ENCODE assay signal across 8 cellular contexts in the genomic region with DNA sequence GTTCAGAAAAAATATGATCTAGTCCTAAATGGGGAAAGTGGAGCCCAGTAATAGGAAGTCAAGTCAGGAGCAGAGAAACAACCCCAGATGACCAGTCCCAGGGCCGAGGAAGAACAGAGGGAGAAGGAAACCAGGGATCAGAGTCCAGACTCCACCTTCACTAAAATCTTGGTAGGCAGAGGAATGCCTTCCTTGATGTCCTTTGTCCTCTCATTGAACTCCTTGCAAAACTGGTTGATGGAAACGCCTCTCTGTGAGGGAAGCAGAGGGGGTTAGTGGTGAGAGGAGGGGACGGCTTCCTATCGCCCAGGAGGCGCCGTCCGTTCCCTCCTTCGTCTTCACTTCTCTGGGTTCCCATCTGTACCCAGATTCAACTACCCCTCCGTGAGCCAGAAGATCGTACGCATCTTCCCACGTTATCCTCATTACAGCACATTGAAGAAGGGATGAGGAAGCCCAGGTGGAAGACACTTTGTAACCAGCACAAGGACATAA. TPM values are rescaled to one million over a fixed set of nuclear protein-coding genes. Genes with fewer than 3 reads are reported as not detected.
DNase-seq lines count a peak whose midpoint lies in the region; ATAC-seq and TF ChIP-seq lines count a peak whose summit lies in the region.

No MANE protein-coding gene starts in this region.

- H3K36me3 ChIP-seq in ACC112 (ENCODE audit: insufficient read depth, low read length) (peaks cover 8% of the 10 kb centered on the region; the same call in 1 of the 2 replicates), mammary epithelial cell (ENCODE audit: insufficient read depth, low read length) (peaks cover 1% of the 10 kb centered on the region), mucosa of rectum (ENCODE audit: control insufficient read depth in 2 of 2, insufficient read depth in 2 of 2, low read length in 2 of 2) (peaks cover 12% of the 10 kb centered on the region in 2 donors)

- H3K9me3 ChIP-seq in mammary epithelial cell (replicated peaks; ENCODE audit: insufficient read depth, low read length) (no peaks in the 10 kb centered on the region), mucosa of rectum (ENCODE audit: control insufficient read depth in 2 of 2, low read length in 2 of 2) (peaks cover 1 to 2% of the 10 kb centered on the region in 2 donors)

- H3K79me2 ChIP-seq in ACC112 (ENCODE audit: control insufficient read depth, insufficient read depth, low read length, unreplicated experiment) (no peaks in the 10 kb centered on the region), mammary epithelial cell (ENCODE audit: insufficient read depth, low read length) (peaks cover 13% of the 10 kb centered on the region)

- DNase-seq in HT-29 (ENCODE audit: low spot score), result peak; percentile 51
- DNase-seq in mammary epithelial cell, result no peak
- DNase-seq in UCSD-AML1 (lab: John Stamatoyannopoulos, UW; ENCODE audit: unreplicated experiment), result no peak
- DNase-seq in globus pallidus (ENCODE audit: low spot score), result no peak
- DNase-seq in SHP77 treated with DMSO at 0.1 percent for 48 hours (lab: John Stamatoyannopoulos, UW), result no peak

- CTCF ChIA-PET in mammary epithelial cell (lab: Charles Lee; ENCODE audit: low non-redundant PET), result no interaction called here

- no peaks in the 10 kb centered on the region for H4K20me1 ChIP-seq in mammary epithelial cell (ENCODE audit: insufficient read depth, low read length)

- H3K27me3 ChIP-seq in ACC112 (ENCODE audit: insufficient read depth, low read length) (no peaks in the 10 kb centered on the region), mammary epithelial cell (ENCODE audit: insufficient read depth, low read length) (no peaks in the 10 kb centered on the region), mucosa of rectum (ENCODE audit: control insufficient read depth in 2 of 2, insufficient read depth in 2 of 2, low read length in 2 of 2) (no peaks in the 10 kb centered on the region)

- peak overlapping the region; percentile 87 for H3K9ac ChIP-seq in mammary epithelial cell (ENCODE audit: insufficient read depth, low read length)
- peak overlapping the region; percentile 87 to 89 for H3K9ac ChIP-seq in mucosa of rectum (ENCODE audit: low read depth in 1 of 2, low read length in 2 of 2)

- in situ Hi-C loops in mammary epithelial cell (cut with MboI; ENCODE audit: low sequenced_read_pairs in 2 of 2), result no loop called here

- peak overlapping the region; percentile 78 for H3K4me2 ChIP-seq in mammary epithelial cell (ENCODE audit: insufficient read depth, low read depth, low read length)

- BruUV-seq in mammary epithelial cell (replicated peaks; lab: Mats Ljungman, UMichigan), result TSS peak; percentile 56

- peak overlapping the region; percentile 63; the same call in 1 of the 2 replicates for H3K27ac ChIP-seq in ACC112 (ENCODE audit: low read depth, low read length)
- H3K27ac ChIP-seq in mammary epithelial cell (ENCODE audit: insufficient read depth, low read depth, low read length), result peak overlapping the region; percentile 64
- H3K27ac ChIP-seq in mucosa of rectum (ENCODE audit: low read depth in 2 of 2, low read length in 2 of 2), result peak overlapping the region; percentile 82 to 86

- no peak for TF ChIP-seq CTCF in mammary epithelial cell (conservative IDR thresholded peaks at IDR 0.05 in 1 of 2, IDR thresholded peaks at IDR 0.05 in 1 of 2; ENCODE audit: extremely low read depth in 1 of 2, insufficient read depth in 1 of 2, low read depth in 1 of 2, low read length in 2 of 2)

- WGBS in mammary epithelial cell (ENCODE audit: low coverage, missing lambda C conversion rate), result 2% methylated on average over 10 of the region's 12 CpGs

- H2AFZ ChIP-seq in ACC112 (ENCODE audit: low read length, unreplicated experiment) (peak overlapping the region; percentile 92), mammary epithelial cell (ENCODE audit: low read depth, low read length) (peak overlapping the region; percentile 95)

- dilution Hi-C loops in mammary epithelial cell (cut with HindIII; ENCODE audit: low sequenced_read_pairs), result no loop called here

- peak overlapping the region; percentile 87 for H3K4me3 ChIP-seq in ACC112 (ENCODE audit: low read depth, low read length)
- H3K4me3 ChIP-seq in mammary epithelial cell (replicated peaks in 1 of 3; ENCODE audit: insufficient read depth in 1 of 3, low read depth in 2 of 3, low read length in 3 of 3), result peak overlapping the region; percentile 53 to 87 (median 80)
- peak overlapping the region; percentile 90 to 91 for H3K4me3 ChIP-seq in mucosa of rectum (ENCODE audit: low read length in 2 of 2)

- ATAC-seq in HG02852 (IDR thresholded peaks at IDR 0.05; ENCODE audit: unreplicated experiment), result no peak

- intact Hi-C loops in mammary epithelial cell (cut with micrococcal nuclease), result loop anchor here (2.0 kb wide), 3 partner anchors 29 to 43 kb away; a partner anchor contains a TSS

- peaks cover 5% of the 10 kb centered on the region for H3K4me1 ChIP-seq in ACC112 (ENCODE audit: control insufficient read depth, insufficient read depth, low read length, unreplicated experiment)
- peaks cover 4% of the 10 kb centered on the region for H3K4me1 ChIP-seq in mammary epithelial cell (ENCODE audit: insufficient read depth, low read length)
- peaks cover 7 to 9% of the 10 kb centered on the region in 2 donors for H3K4me1 ChIP-seq in mucosa of rectum (ENCODE audit: control insufficient read depth in 2 of 2, insufficient read depth in 2 of 2, low read length in 2 of 2)

RNA-seq across cellular contexts. Expression of a gene that starts 0.6 kb away (rescaled TPM):
- total RNA-seq in HT-29 (2014; rRNA removed; shearing (Covaris generic)), result 122 and 128 TPM in 2 replicates
- 10 to 100 TPM; 19.8 to 47.6 TPM for total RNA-seq in mammary epithelial cell
- polyA plus RNA-seq in mammary epithelial cell, result 44.2 TPM
- polyA minus RNA-seq in mammary epithelial cell, result 31.1 TPM

RNA-seq across cellular contexts. Expression of a gene that starts 17.2 kb away (rescaled TPM):
- total RNA-seq in HT-29 (2014; rRNA removed; shearing (Covaris generic)), result not detected in 2 replicates
- under 1 TPM in 1 of 2 donors, not detected in 1; under 0.01 TPM for total RNA-seq in mammary epithelial cell
- polyA plus RNA-seq in mammary epithelial cell, result not detected
- not detected for polyA minus RNA-seq in mammary epithelial cell

RNA-seq across cellular contexts. Expression of a gene that starts 28.6 kb away (rescaled TPM):
- total RNA-seq in HT-29 (2014; rRNA removed; shearing (Covaris generic)), result 15.9 and 17.9 TPM in 2 replicates
- total RNA-seq in mammary epithelial cell, result 1 to 10 TPM; 8.4 to 9.7 TPM
- polyA plus RNA-seq in mammary epithelial cell, result 4.6 TPM
- polyA minus RNA-seq in mammary epithelial cell, result 6.7 TPM

RNA-seq across cellular contexts. Expression of a gene that starts 42.2 kb away (rescaled TPM):
- 210 and 224 TPM in 2 replicates for total RNA-seq in HT-29 (2014; rRNA removed; shearing (Covaris generic))
- total RNA-seq in mammary epithelial cell, result 10 to 100 TPM; 54.3 to 59.8 TPM
- polyA plus RNA-seq in mammary epithelial cell, result 59.1 TPM
- 178 TPM for polyA minus RNA-seq in mammary epithelial cell
